In the genomic region with DNA sequence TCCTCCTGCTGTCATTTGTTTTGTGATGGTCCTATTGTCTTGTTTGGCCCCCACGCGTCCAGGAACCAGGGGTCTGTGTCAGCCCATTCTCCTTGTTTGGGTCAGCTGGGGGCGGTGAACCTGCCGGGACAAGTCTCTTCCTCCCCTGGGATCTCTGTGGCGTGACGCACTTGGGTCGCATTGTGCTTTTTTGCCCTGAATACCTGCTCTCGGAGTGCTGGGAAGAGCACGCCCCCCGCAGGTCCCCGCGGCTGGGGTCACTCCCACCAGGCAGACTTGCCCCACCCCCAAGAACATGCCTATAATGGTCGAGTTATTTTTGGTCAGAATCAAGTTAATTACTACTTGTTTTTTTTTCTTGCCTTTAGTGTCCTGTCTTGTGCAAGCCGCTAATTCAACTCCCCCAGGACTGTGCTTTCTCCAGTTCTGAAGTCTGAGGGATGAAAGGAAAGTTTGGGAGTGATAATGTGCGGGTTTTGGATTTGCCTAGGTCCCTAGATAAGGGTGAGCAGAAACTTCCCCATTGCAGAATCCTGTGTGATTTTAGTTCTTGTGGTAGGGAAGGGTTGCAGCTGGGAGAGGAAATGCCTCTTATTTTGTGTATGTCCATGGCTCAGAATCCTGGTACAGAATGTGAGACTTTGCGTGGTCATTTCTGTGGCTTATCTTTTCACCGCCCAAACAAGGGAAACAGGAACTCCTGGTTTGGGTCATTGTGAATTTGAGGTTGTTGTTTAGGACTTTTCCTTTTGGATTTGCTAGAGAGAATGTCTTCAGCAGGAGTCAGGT, we compare ENCODE assay signal across 8 cellular contexts. TPM values are rescaled to one million over a fixed set of nuclear protein-coding genes. Genes with fewer than 3 reads are reported as not detected.
DNase-seq lines count a peak whose midpoint lies in the region; ATAC-seq, FAIRE-seq and TF ChIP-seq lines count a peak whose summit lies in the region.

No MANE protein-coding gene starts in this region.

- H3K4me3 Mint-ChIP-seq in H9 (peak overlapping the region; percentile 95 to 98), progenitor cell of endocrine pancreas (ENCODE audit: low read depth) (peak overlapping the region; percentile 96)

- H3K4ac ChIP-seq in H9 (ENCODE audit: low read depth, low read length): no peak overlapping the region

- H4K5ac ChIP-seq in H9 (ENCODE audit: insufficient read length, low read depth, low read length): no peak overlapping the region

- no peak overlapping the region for H3T11ph ChIP-seq in H9 (ENCODE audit: low read length)

- H3K36me3 Mint-ChIP-seq in H9 (ENCODE audit: insufficient read depth in 1 of 3, low read depth in 3 of 3): peaks cover 3 to 18% (median 4%) of the 10 kb centered on the region in 3 experiments; a peak in 6 of 7 replicates
- no peaks in the 10 kb centered on the region for H3K36me3 Mint-ChIP-seq in progenitor cell of endocrine pancreas (ENCODE audit: insufficient read depth)

- H3K4me1 Mint-ChIP-seq in H9: peaks cover 32 to 37% of the 10 kb centered on the region in 2 experiments
- H3K4me1 Mint-ChIP-seq in progenitor cell of endocrine pancreas (ENCODE audit: low read depth): peaks cover 6% of the 10 kb centered on the region

- no peak overlapping the region for H3K56ac ChIP-seq in H9 (ENCODE audit: insufficient read length, low read depth, low read length)

- H4K91ac ChIP-seq in H9 (ENCODE audit: insufficient read length, low read depth, low read length): no peak overlapping the region

- no peak overlapping the region for H3K27ac ChIP-seq in H9 (ENCODE audit: insufficient read length, low read depth, low read length)
- H3K27ac ChIP-seq in heart left ventricle: peak overlapping the region; percentile 83 to 96 (median 88)

- no peak overlapping the region for H3K14ac ChIP-seq in H9 (ENCODE audit: insufficient read depth, low read length)

- H3K79me2 ChIP-seq in H9 (ENCODE audit: insufficient read depth, low read length): no peaks in the 10 kb centered on the region; the same call in 1 of the 2 replicates

- no peaks in the 10 kb centered on the region for H3K36me3 ChIP-seq in heart left ventricle

- no peak overlapping the region for H3K18ac ChIP-seq in H9 (ENCODE audit: insufficient read length, low read depth, low read length)

- H2BK5ac ChIP-seq in H9 (ENCODE audit: insufficient read length, low read length): no peak overlapping the region

- no peak overlapping the region for H2AFZ ChIP-seq in H9 (ENCODE audit: low read length)

- H4K20me1 ChIP-seq in H9 (ENCODE audit: control insufficient read depth, insufficient read depth, insufficient read length): no peaks in the 10 kb centered on the region

- H2BK120ac ChIP-seq in H9 (ENCODE audit: low read depth, low read length, poor library complexity, severe bottlenecking): no peak overlapping the region

- H3K4me3 ChIP-seq in heart left ventricle: peak overlapping the region; percentile 65 to 98 (median 89)

- H2AK5ac ChIP-seq in H9 (ENCODE audit: insufficient read length, low read length): no peak overlapping the region

- H2BK20ac ChIP-seq in H9 (ENCODE audit: low read depth, low read length, poor library complexity, severe bottlenecking): no peak overlapping the region

- TF ChIP-seq CTCF in H9 (conservative IDR thresholded peaks at IDR 0.05) (no peak), heart left ventricle (IDR thresholded peaks at IDR 0.05) (peak in 1 of 12 donors; percentile 3), progenitor cell of endocrine pancreas (IDR thresholded peaks at IDR 0.05; ENCODE audit: unreplicated experiment) (no peak)

- WGBS in H9 (ENCODE audit: extremely low coverage, insufficient read length, low lambda C conversion rate): no CpG with 5 or more reads among the region's 17 CpGs
- WGBS in heart left ventricle, 4 donors: 1 to 6% (median 4%) methylated on average over 17 of the region's 17 CpGs

- H3K9me3 Mint-ChIP-seq in H9 (no peaks in the 10 kb centered on the region; a peak in 1 of 5 replicates), progenitor cell of endocrine pancreas (ENCODE audit: low read depth) (no peaks in the 10 kb centered on the region)

- H3K27me3 Mint-ChIP-seq in H9 (ENCODE audit: low read depth) (peaks cover 14% of the 10 kb centered on the region), progenitor cell of endocrine pancreas (peaks cover 5% of the 10 kb centered on the region)

- H3K27ac Mint-ChIP-seq in H9 (peak overlapping the region; percentile 97 to 98 (median 97); a peak in 6 of 7 replicates), progenitor cell of endocrine pancreas (peak overlapping the region; percentile 99)

- H3K27me3 ChIP-seq in H9 (ENCODE audit: insufficient read depth, low read length) (peaks cover 3% of the 10 kb centered on the region; the same call in 1 of the 2 replicates), heart left ventricle (no peaks in the 10 kb centered on the region)

- H3K9me3 ChIP-seq in H9 (ENCODE audit: control insufficient read depth, low read depth, low read length) (no peaks in the 10 kb centered on the region), heart left ventricle (no peaks in the 10 kb centered on the region)

- H3K23ac ChIP-seq in H9 (ENCODE audit: insufficient read length, low read depth, low read length): no peak overlapping the region

- peaks cover 17% of the 10 kb centered on the region for H3K23me2 ChIP-seq in H9 (ENCODE audit: insufficient read length, low read depth, low read length, poor library complexity, severe bottlenecking)

- peak; percentile 1 to 54 (median 17) for ATAC-seq in heart left ventricle

- no peak for FAIRE-seq in GM19239 (lab: Jason Lieb, UNC)

- DNase-seq in ELR (ENCODE audit: low read depth): peak; percentile 47
- DNase-seq in H9: peak; percentile 67
- DNase-seq in NCI-H1694 (lab: John Stamatoyannopoulos, UW): peak; percentile 29
- peak; percentile 16 for DNase-seq in activated naive CD4-positive, alpha-beta T cell treated with anti-CD3 and anti-CD28 coated beads, Interleukin-2, amount 50 U/mL, for 16 hours
- DNase-seq in heart left ventricle: peak; percentile 60 to 77 (median 67)
- no peak for DNase-seq in progenitor cell of endocrine pancreas (ENCODE audit: low spot score, unreplicated experiment)
- no peak for DNase-seq in GM19239 (ENCODE audit: insufficient read length, low spot score)
- no peak for DNase-seq in hippocampal formation (lab: John Stamatoyannopoulos, UW)

- no peak overlapping the region for H2BK15ac ChIP-seq in H9 (ENCODE audit: low read depth, low read length)

- TF ChIP-seq POLR2A in heart left ventricle (IDR thresholded peaks at IDR 0.05): no peak

- peak overlapping the region; percentile 88 for H3K4me2 ChIP-seq in H9 (ENCODE audit: insufficient read depth, insufficient read length, low read length)

- H3K4me1 ChIP-seq in H9 (ENCODE audit: insufficient read depth, low read length) (peaks cover 7% of the 10 kb centered on the region; the same call in 1 of the 2 replicates), heart left ventricle (peaks cover 0 to 26% (median 21%) of the 10 kb centered on the region in 12 donors)

- H3K9ac ChIP-seq in H9 (ENCODE audit: extremely low read depth, insufficient read length, low read length): peak overlapping the region; percentile 60

- no peak overlapping the region for H4K8ac ChIP-seq in H9 (replicated peaks; ENCODE audit: insufficient read length, low read depth, low read length)

- H3K79me1 ChIP-seq in H9 (ENCODE audit: insufficient read depth, low read depth, low read length, poor library complexity, severe bottlenecking): no peaks in the 10 kb centered on the region

- no peak overlapping the region for H2BK12ac ChIP-seq in H9 (ENCODE audit: insufficient read length, low read depth, low read length)

- intact Hi-C loops in heart left ventricle (cut with DNase I): loop anchor here in 5 of 10 donors (2.0 kb wide), 3 partner anchors 21 to 47 kb away; partner anchors contain the start of gene RPS6 (in 4 of the 5)

RNA-seq across cellular contexts. Expression of gene ACER2, which starts 0.8 kb away (rescaled TPM):
- total RNA-seq in H9 (2021) (8.9 and 9.6 TPM in 2 replicates), heart left ventricle (1 to 10 TPM; 1.6 to 4.5 (median 3.9) TPM), progenitor cell of endocrine pancreas (7.5 and 8.4 TPM in 2 replicates)
- polyA plus RNA-seq in heart left ventricle: 1 to 10 TPM in 1 of 2 donors, under 1 TPM in 1; 0.95 to 1.5 TPM

RNA-seq across cellular contexts. Expression of gene RPS6, which starts 29.6 kb away (rescaled TPM):
- total RNA-seq in H9 (2021) (2,956 and 3,043 TPM in 2 replicates), heart left ventricle (1,000 to 10,000 TPM in 4 of 9 donors, 100 to 1,000 TPM in 5; 589 to 1,268 (median 975) TPM), progenitor cell of endocrine pancreas (2,142 and 2,210 TPM in 2 replicates)
- 1,000 to 10,000 TPM; 1,493 to 1,652 TPM for polyA plus RNA-seq in heart left ventricle

Comparison
In these comparisons a context has a peak if more than half of its experiments do, and no peak if none do; other contexts are left out.
1. DNase-seq: peak in ELR (single experiment), H9 (single experiment), NCI-H1694 (single experiment), activated naive CD4-positive, alpha-beta T cell treated with anti-CD3 and anti-CD28 coated beads, Interleukin-2, amount 50 U/mL, for 16 hours (single experiment) and heart left ventricle (5 of 5); none in progenitor cell of endocrine pancreas (single experiment), GM19239 (single experiment) and hippocampal formation (0 of 2).